Comparison of ENCODE assay signal across 8 cellular contexts in genomic region chr16:83807327-83807709, GRCh38. TPM values are rescaled to one million over a fixed set of nuclear protein-coding genes. Genes with fewer than 3 reads are reported as not detected.
DNase-seq lines count a peak whose midpoint lies in the region; ATAC-seq and TF ChIP-seq lines count a peak whose summit lies in the region.

No MANE protein-coding gene starts in this region.

- H3K9me3 ChIP-seq in suprapubic skin: no peaks in the 10 kb centered on the region

- no peak for TF ChIP-seq CTCF in suprapubic skin (IDR thresholded peaks at IDR 0.05)

- H3K27me3 ChIP-seq in suprapubic skin: no peaks in the 10 kb centered on the region

- H3K4me1 Mint-ChIP-seq in activated CD4-positive, alpha-beta T cell treated with anti-CD3 and anti-CD28 coated beads for 36 hours: peaks cover 31% of the 10 kb centered on the region
- H3K4me1 Mint-ChIP-seq in activated CD4-positive, alpha-beta memory T cell treated with anti-CD3 and anti-CD28 coated beads for 36 hours (ENCODE audit: low read depth): peaks cover 37% of the 10 kb centered on the region
- peaks cover 32 to 56% of the 10 kb centered on the region in 2 donors for H3K4me1 Mint-ChIP-seq in immature natural killer cell

- no peak for DNase-seq in activated CD4-positive, alpha-beta T cell treated with anti-CD3 and anti-CD28 coated beads for 36 hours
- DNase-seq in activated CD4-positive, alpha-beta T cell treated with anti-CD3 and anti-CD28 coated beads for 1 hour: no peak
- DNase-seq in activated CD4-positive, alpha-beta memory T cell treated with anti-CD3 and anti-CD28 coated beads for 36 hours: no peak
- DNase-seq in immature natural killer cell: no peak
- no peak for DNase-seq in suprapubic skin (ENCODE audit: low spot score in 2 of 2)
- DNase-seq in AML-193 (lab: John Stamatoyannopoulos, UW): no peak
- DNase-seq in stimulated activated CD4-positive, alpha-beta T cell treated with anti-CD3 and anti-CD28 coated beads, Interleukin-4, amount 100 ng/mL, for 24 hours: no peak
- DNase-seq in hepatic stellate cell (ENCODE audit: low spot score): no peak

- H3K36me3 Mint-ChIP-seq in activated CD4-positive, alpha-beta T cell treated with anti-CD3 and anti-CD28 coated beads for 36 hours (ENCODE audit: low read depth): peaks cover 24% of the 10 kb centered on the region
- H3K36me3 Mint-ChIP-seq in activated CD4-positive, alpha-beta memory T cell treated with anti-CD3 and anti-CD28 coated beads for 36 hours: peaks cover 21% of the 10 kb centered on the region
- peaks cover 0 to 19% (median 7%) of the 10 kb centered on the region in 3 donors for H3K36me3 Mint-ChIP-seq in immature natural killer cell

- peak overlapping the region; percentile 89 for H3K4me3 ChIP-seq in suprapubic skin

- H3K36me3 ChIP-seq in suprapubic skin: no peaks in the 10 kb centered on the region

- intact Hi-C loops in activated CD4-positive, alpha-beta T cell treated with anti-CD3 and anti-CD28 coated beads for 36 hours (cut with DNase I, micrococcal nuclease): loop anchor here (1.0 to 5.0 kb wide), 6 partner anchors 90 to 1150 kb away; partner anchors contain the start of genes MLYCD (in 2 of the 2), MBTPS1 (in 1 of the 2) and OSGIN1 (in 1 of the 2)
- intact Hi-C loops in activated CD4-positive, alpha-beta memory T cell treated with anti-CD3 and anti-CD28 coated beads for 36 hours (cut with micrococcal nuclease): loop anchor here (1.0 kb wide), 3 partner anchors 92 to 309 kb away; partner anchors contain the start of genes MBTPS1, MLYCD and OSGIN1

- ATAC-seq in activated CD4-positive, alpha-beta T cell treated with anti-CD3 and anti-CD28 coated beads for 36 hours: no peak

- H3K27ac Mint-ChIP-seq in activated CD4-positive, alpha-beta T cell treated with anti-CD3 and anti-CD28 coated beads for 36 hours: peak overlapping the region; percentile 67
- no peak overlapping the region for H3K27ac Mint-ChIP-seq in activated CD4-positive, alpha-beta memory T cell treated with anti-CD3 and anti-CD28 coated beads for 36 hours
- H3K27ac Mint-ChIP-seq in immature natural killer cell: peak overlapping the region in 5 of 6 donors; percentile 65 to 94 (median 88)

- whole genome bisulfite sequencing in suprapubic skin: 95% methylated on average over 7 of the region's 8 CpGs

- peaks cover 2% of the 10 kb centered on the region for H3K27me3 Mint-ChIP-seq in activated CD4-positive, alpha-beta T cell treated with anti-CD3 and anti-CD28 coated beads for 36 hours
- H3K27me3 Mint-ChIP-seq in activated CD4-positive, alpha-beta memory T cell treated with anti-CD3 and anti-CD28 coated beads for 36 hours: no peaks in the 10 kb centered on the region
- peaks cover 3 to 5% (median 5%) of the 10 kb centered on the region in 3 donors for H3K27me3 Mint-ChIP-seq in immature natural killer cell (ENCODE audit: low read depth in 3 of 3)

- POLR2A ChIA-PET in activated CD4-positive, alpha-beta T cell treated with anti-CD3 and anti-CD28 coated beads for 36 hours (lab: Charles Lee): no interaction called here
- POLR2A ChIA-PET in activated CD4-positive, alpha-beta memory T cell treated with anti-CD3 and anti-CD28 coated beads for 36 hours (lab: Charles Lee): interaction anchor here (2.3 kb wide), 1 partner anchor 92 kb away, joined by 7 read pairs; the partner anchor contains the start of gene MLYCD

- CTCF ChIA-PET in activated CD4-positive, alpha-beta T cell treated with anti-CD3 and anti-CD28 coated beads for 36 hours (lab: Charles Lee): interaction anchor here (1.5 kb wide), 1 partner anchor 146 kb away, joined by 3 read pairs; the partner anchor contains the start of gene OSGIN1
- CTCF ChIA-PET in activated CD4-positive, alpha-beta memory T cell treated with anti-CD3 and anti-CD28 coated beads for 36 hours (lab: Charles Lee): interaction anchor here (2.1 kb wide), 1 partner anchor 19 kb away, joined by 5 read pairs; no protein-coding TSS in a partner anchor

- no peak for TF ChIP-seq POLR2A in suprapubic skin (IDR thresholded peaks at IDR 0.05)

- peaks cover 36% of the 10 kb centered on the region for H3K4me1 ChIP-seq in suprapubic skin

- no peak for TF ChIP-seq EP300 in suprapubic skin (IDR thresholded peaks at IDR 0.05)

- H3K27ac ChIP-seq in suprapubic skin: peak overlapping the region; percentile 85

- H3K4me3 Mint-ChIP-seq in activated CD4-positive, alpha-beta T cell treated with anti-CD3 and anti-CD28 coated beads for 36 hours: no peak overlapping the region
- peak overlapping the region; percentile 98 for H3K4me3 Mint-ChIP-seq in activated CD4-positive, alpha-beta memory T cell treated with anti-CD3 and anti-CD28 coated beads for 36 hours
- H3K4me3 Mint-ChIP-seq in immature natural killer cell: peak overlapping the region; percentile 93 to 98 (median 97)

- H3K9me3 Mint-ChIP-seq in activated CD4-positive, alpha-beta T cell treated with anti-CD3 and anti-CD28 coated beads for 36 hours (ENCODE audit: low read depth): no peaks in the 10 kb centered on the region
- no peaks in the 10 kb centered on the region for H3K9me3 Mint-ChIP-seq in activated CD4-positive, alpha-beta memory T cell treated with anti-CD3 and anti-CD28 coated beads for 36 hours
- H3K9me3 Mint-ChIP-seq in immature natural killer cell: no peaks in the 10 kb centered on the region

RNA-seq across cellular contexts. Expression of gene HSBP1, which starts 0.5 kb away (rescaled TPM):
- total RNA-seq in activated CD4-positive, alpha-beta T cell treated with anti-CD3 and anti-CD28 coated beads for 36 hours: 10 to 100 TPM; 73.1 to 80.7 TPM
- 10 to 100 TPM; 70.1 to 74.7 TPM for total RNA-seq in activated CD4-positive, alpha-beta memory T cell treated with anti-CD3 and anti-CD28 coated beads for 36 hours
- 10 to 100 TPM; 32.2 to 43.2 (median 35.6) TPM for polyA plus RNA-seq in immature natural killer cell
- total RNA-seq in suprapubic skin: 10 to 100 TPM; 13.4 to 22.0 (median 17.2) TPM
